In the genomic region with DNA sequence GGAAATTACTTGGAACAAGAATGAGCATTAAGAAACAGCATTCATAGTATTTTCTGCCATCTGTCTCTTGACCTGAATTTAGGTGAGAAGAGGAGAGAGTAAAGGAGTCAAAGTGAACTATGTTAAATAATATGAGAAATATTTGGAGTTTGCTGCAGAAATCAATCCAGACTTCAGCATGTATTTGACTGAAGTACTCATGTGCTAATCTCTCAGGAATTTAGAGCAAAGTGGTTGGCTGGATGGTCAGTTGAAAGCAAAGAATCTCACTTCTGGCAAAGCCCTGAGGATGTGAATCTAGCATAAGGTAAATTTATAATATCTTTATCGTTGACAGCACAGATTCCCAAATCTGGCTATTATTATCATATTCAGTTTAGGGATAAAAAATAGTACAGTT, we compare ENCODE assay signal across 24 cellular contexts.
"Had no signal": no experiment of that assay in that cellular context is flagged by ENCODE, and none has a peak within 500 bp of the region (broad histone marks: within the 10 kb centered on the region; RNA-seq: fewer than 3 reads in every experiment).

No MANE protein-coding gene starts in this region.

- ATAC-seq: activated CD4-positive, CD25-positive, alpha-beta regulatory T cell treated with anti-CD3 and anti-CD28 coated beads, Interleukin-2, amount 50 U/mL, for 24 hours; activated CD8-positive, alpha-beta T cell treated with anti-CD3 and anti-CD28 coated beads, Interleukin-2, amount 10 ng/mL, durations not matched to agents 7 days and 5 days had no signal

- H3K4me3 ChIP-seq: adrenal gland, ascending aorta, cardiac muscle cell, MG63, Peyer's patch, SJCRH30 had no signal

- H3K4me2 ChIP-seq: KMS-11 had no signal

- H3K27me3 ChIP-seq: adrenal gland, ascending aorta, brain microvascular endothelial cell, cardiac muscle cell, MG63, Peyer's patch, SJCRH30 had no signal

- H3K4me1 ChIP-seq: adrenal gland, ascending aorta, Peyer's patch had no signal

- H3K36me3 ChIP-seq: adrenal gland, ascending aorta, brain microvascular endothelial cell, cardiac muscle cell, MG63, Peyer's patch, SJCRH30 had no signal

- H3K27ac ChIP-seq: adrenal gland, ascending aorta, brain microvascular endothelial cell, cardiac muscle cell, KMS-11, Peyer's patch, RWPE1, SJCRH30 had no signal

- H3K9ac ChIP-seq: KMS-11 had no signal

- DNase-seq: activated CD4-positive, alpha-beta T cell treated with anti-CD3 and anti-CD28 coated beads for 4 hours; activated CD8-positive, alpha-beta memory T cell treated with anti-CD3 and anti-CD28 coated beads, Interleukin-2, amount 50 U/mL, for 48 hours; activated CD8-positive, alpha-beta T cell treated with anti-CD3 and anti-CD28 coated beads, Interleukin-2, amount 10 ng/mL, durations not matched to agents 7 days and 5 days; activated naive CD4-positive, alpha-beta T cell treated with anti-CD3 and anti-CD28 coated beads, Interleukin-2, amount 50 U/mL, for 16 hours; activated naive CD8-positive, alpha-beta T cell treated with anti-CD3 and anti-CD28 coated beads, Interleukin-2, amount 10 ng/mL, durations not matched to agents 7 days and 5 days; activated T-cell treated with anti-CD3 and anti-CD28 coated beads, Interleukin-2, amount 50 U/mL, for 1 hour; adrenal gland; brain microvascular endothelial cell; MG63; MV-4-11; NCI-H1105; NCI-H1436; NCI-H1694 treated with DMSO at 0.1 percent for 48 hours; NCI-H2029 treated with DMSO at 0.1 percent for 48 hours; NCI-H510A treated with DMSO at 0.1 percent for 48 hours; NCI-H69; Peyer's patch; Right ventricle myocardium superior; SJCRH30 had no signal

- H3K9me3 ChIP-seq: adrenal gland, ascending aorta, MG63, Peyer's patch, SJCRH30 had no signal
